Comparison of ENCODE assay signal across 22 cellular contexts in genomic region chr2:30456578-30456977, GRCh38. TPM values are rescaled to one million over a fixed set of nuclear protein-coding genes. Genes with fewer than 3 reads are reported as not detected.
DNase-seq lines count a peak whose midpoint lies in the region; ATAC-seq and TF ChIP-seq lines count a peak whose summit lies in the region.
"Had no signal": no experiment of that assay in that cellular context is flagged by ENCODE, and none has a peak within 500 bp of the region (broad histone marks: within the 10 kb centered on the region; RNA-seq: fewer than 3 reads in every experiment).

No MANE protein-coding gene starts in this region.

- no peak for TF ChIP-seq POLR2A in IMR-90 (IDR thresholded peaks at IDR 0.05; ENCODE audit: low read depth, low read length)

- peaks cover 3% of the 10 kb centered on the region for H3K9me1 ChIP-seq in IMR-90 (ENCODE audit: insufficient read depth, low read length)

- H4K20me1 ChIP-seq in IMR-90 (ENCODE audit: insufficient read depth, low read length) (no peaks in the 10 kb centered on the region), hepatocyte (ENCODE audit: insufficient read depth, poor library complexity, severe bottlenecking) (peaks cover 3% of the 10 kb centered on the region)

- peaks cover 52 to 76% of the 10 kb centered on the region in 2 experiments for H3K79me1 ChIP-seq in IMR-90 (ENCODE audit: low read depth in 1 of 2, low read length in 2 of 2)

- H3K4me3 ChIP-seq in IMR-90 (ENCODE audit: insufficient read depth, low read depth, low read length): no peak overlapping the region
- H3K4me3 ChIP-seq in hepatocyte: no peak overlapping the region

- CTCF ChIA-PET in IMR-90 (lab: Yijun Ruan, JAX): no interaction called here

- H3K18ac ChIP-seq in IMR-90 (ENCODE audit: low read depth, low read length): no peak overlapping the region; the same call in 1 of the 2 replicates

- no TSS peak for BruUV-seq in IMR-90 (replicated peaks; lab: Mats Ljungman, UMichigan)

- no peak overlapping the region for H3K9ac ChIP-seq in IMR-90 (ENCODE audit: low read depth, low read length)
- H3K9ac ChIP-seq: SK-N-SH had no signal

- intact Hi-C loops in IMR-90 (cut with micrococcal nuclease): no loop called here

- ATAC-seq in IMR-90 (ENCODE audit: low read depth) (no peak), GM19035 (IDR thresholded peaks at IDR 0.05; ENCODE audit: unreplicated experiment) (no peak), GM18858 (IDR thresholded peaks at IDR 0.05; ENCODE audit: unreplicated experiment) (no peak)
- ATAC-seq in stimulated activated effector memory CD8-positive, alpha-beta T cell treated with anti-CD3 and anti-CD28 coated beads, Interleukin-12 subunit alpha, Interleukin-12 subunit beta, amount 100 ng/mL, for 72 hours: no peak
- ATAC-seq: Panc1 had no signal

- H2BK5ac ChIP-seq in IMR-90 (ENCODE audit: low read depth, low read length, poor library complexity, severe bottlenecking): no peak overlapping the region

- no peak for TF ChIP-seq RAD21 in IMR-90 (IDR thresholded peaks at IDR 0.05; ENCODE audit: low read length)

- H3K4me2 ChIP-seq in IMR-90 (ENCODE audit: low read depth, low read length) (no peak overlapping the region), hepatocyte (peak overlapping the region; percentile 7)
- H3K4me2 ChIP-seq: SK-N-SH had no signal

- H3K4ac ChIP-seq in IMR-90 (ENCODE audit: low read depth, low read length): peak overlapping the region; percentile 27; the same call in 1 of the 2 replicates

- H3K4me1 ChIP-seq in IMR-90 (ENCODE audit: control insufficient read depth, insufficient read depth, low read length): peaks cover 14% of the 10 kb centered on the region
- peaks cover 14% of the 10 kb centered on the region for H3K4me1 ChIP-seq in hepatocyte (ENCODE audit: insufficient read depth)

- H3K9me3 Mint-ChIP-seq in activated naive CD8-positive, alpha-beta T cell (ENCODE audit: low read depth): peaks cover 4% of the 10 kb centered on the region
- no peaks in the 10 kb centered on the region for H3K9me3 Mint-ChIP-seq in activated naive CD8-positive, alpha-beta T cell treated with anti-CD3 and anti-CD28 coated beads for 36 hours
- H3K9me3 Mint-ChIP-seq in stimulated activated effector memory CD8-positive, alpha-beta T cell treated with anti-CD3 and anti-CD28 coated beads, Interleukin-12 subunit alpha, Interleukin-12 subunit beta, amount 100 ng/mL, for 72 hours: no peaks in the 10 kb centered on the region
- H3K9me3 Mint-ChIP-seq: CD8-positive, alpha-beta memory T cell; HFFc6 had no signal

- H3K27me3 Mint-ChIP-seq in activated naive CD8-positive, alpha-beta T cell: no peaks in the 10 kb centered on the region
- no peaks in the 10 kb centered on the region for H3K27me3 Mint-ChIP-seq in activated naive CD8-positive, alpha-beta T cell treated with anti-CD3 and anti-CD28 coated beads for 36 hours

- no peaks in the 10 kb centered on the region for H3K9me2 ChIP-seq in hepatocyte (replicated peaks; ENCODE audit: insufficient read depth)
- H3K9me2 ChIP-seq: SK-N-SH had no signal

- H2AK5ac ChIP-seq in IMR-90 (ENCODE audit: low read depth, low read length): no peak overlapping the region

- no peak for TF ChIP-seq CTCF in IMR-90 (conservative IDR thresholded peaks at IDR 0.05; ENCODE audit: low read depth, low read length)
- TF ChIP-seq CTCF in hepatocyte (IDR thresholded peaks at IDR 0.05; ENCODE audit: poor library complexity): no peak

- peaks cover 85% of the 10 kb centered on the region for H3K4me1 Mint-ChIP-seq in activated naive CD8-positive, alpha-beta T cell (ENCODE audit: low read depth)
- peaks cover 49% of the 10 kb centered on the region for H3K4me1 Mint-ChIP-seq in activated naive CD8-positive, alpha-beta T cell treated with anti-CD3 and anti-CD28 coated beads for 36 hours
- peaks cover 30% of the 10 kb centered on the region for H3K4me1 Mint-ChIP-seq in stimulated activated effector memory CD8-positive, alpha-beta T cell treated with anti-CD3 and anti-CD28 coated beads, Interleukin-12 subunit alpha, Interleukin-12 subunit beta, amount 100 ng/mL, for 72 hours

- H4K8ac ChIP-seq in IMR-90 (ENCODE audit: low read depth in 2 of 2, low read length in 2 of 2): no peak overlapping the region

- H3K23ac ChIP-seq in IMR-90 (ENCODE audit: low read depth, low read length): no peak overlapping the region

- H2BK15ac ChIP-seq in IMR-90 (ENCODE audit: low read depth, low read length): no peak overlapping the region

- no peak overlapping the region for H2AK9ac ChIP-seq in IMR-90 (replicated peaks; ENCODE audit: low read depth, low read length, poor library complexity)

- H4K91ac ChIP-seq in IMR-90 (ENCODE audit: insufficient read depth, low read depth, low read length): no peak overlapping the region

- no CpG with 5 or more reads among the region's 2 CpGs for WGBS in IMR-90 (ENCODE audit: extremely low coverage in 2 of 2, insufficient read length in 1 of 2), 2 experiments
- WGBS in hepatocyte (ENCODE audit: low lambda C conversion rate, missing lambda C conversion rate): 93% methylated on average over 2 of the region's 2 CpGs

- dilution Hi-C loops in IMR-90 (cut with HindIII; ENCODE audit: low sequenced_read_pairs, unreplicated experiment): no loop called here

- peak overlapping the region; percentile 21 for H2BK20ac ChIP-seq in IMR-90 (ENCODE audit: low read depth, low read length)

- H3K56ac ChIP-seq in IMR-90 (ENCODE audit: extremely low read depth, insufficient read depth, low read length): no peak overlapping the region

- peak overlapping the region; percentile 50; the same call in 1 of the 2 replicates for H4K5ac ChIP-seq in IMR-90 (ENCODE audit: low read depth, low read length)

- H3K27ac ChIP-seq in IMR-90 (ENCODE audit: insufficient read depth, low read length) (no peak overlapping the region), hepatocyte (peak overlapping the region; percentile 18)
- H3K27ac ChIP-seq: C4-2B, HL-60 had no signal

- H3K27ac Mint-ChIP-seq in activated naive CD8-positive, alpha-beta T cell: peak overlapping the region; percentile 43
- no peak overlapping the region for H3K27ac Mint-ChIP-seq in activated naive CD8-positive, alpha-beta T cell treated with anti-CD3 and anti-CD28 coated beads for 36 hours
- peak overlapping the region; percentile 46 for H3K27ac Mint-ChIP-seq in stimulated activated effector memory CD8-positive, alpha-beta T cell treated with anti-CD3 and anti-CD28 coated beads, Interleukin-12 subunit alpha, Interleukin-12 subunit beta, amount 100 ng/mL, for 72 hours
- H3K27ac Mint-ChIP-seq: HFFc6 had no signal

- H2AFZ ChIP-seq in IMR-90 (replicated peaks; ENCODE audit: low read length, poor library complexity) (no peak overlapping the region), hepatocyte (no peak overlapping the region)

- 0 out of 2 replicates have a peak overlapping the region, but pooled peaks have one; percentile 9 for H2BK120ac ChIP-seq in IMR-90 (ENCODE audit: low read depth, low read length)

- H3K14ac ChIP-seq in IMR-90 (replicated peaks; ENCODE audit: low read depth, low read length): 0 out of 2 replicates have a peak overlapping the region, but pooled peaks have one; percentile 30

- H3K79me2 ChIP-seq in hepatocyte: peaks cover 85% of the 10 kb centered on the region

- no peaks in the 10 kb centered on the region for H3K9me3 ChIP-seq in IMR-90 (ENCODE audit: control insufficient read depth, insufficient read depth, low read length)
- no peaks in the 10 kb centered on the region for H3K9me3 ChIP-seq in hepatocyte (ENCODE audit: low read depth)
- H3K9me3 ChIP-seq: SK-N-SH had no signal

- DNase-seq in activated naive CD8-positive, alpha-beta T cell treated with anti-CD3 and anti-CD28 coated beads for 36 hours: no peak
- DNase-seq in IMR-90: no peak
- DNase-seq in hepatocyte (ENCODE audit: low spot score): no peak
- no peak for DNase-seq in stimulated activated effector memory CD8-positive, alpha-beta T cell treated with anti-CD3 and anti-CD28 coated beads, Interleukin-12 subunit alpha, Interleukin-12 subunit beta, amount 100 ng/mL, for 72 hours (ENCODE audit: low spot score in 2 of 2)
- no peak for DNase-seq in OCI-M2 (lab: John Stamatoyannopoulos, UW; ENCODE audit: unreplicated experiment)
- DNase-seq: CD8-positive, alpha-beta memory T cell; H7; HFFc6; Karpas-422; NCI-H1105 treated with DMSO at 0.1 percent for 48 hours; NCI-H2029 treated with DMSO at 0.1 percent for 48 hours; NCI-H226; NCI-H510A treated with DMSO at 0.1 percent for 48 hours; NCI-H748 treated with DMSO at 0.1 percent for 48 hours; SIG-M5; SK-N-SH had no signal

- H3K36me3 ChIP-seq in IMR-90 (ENCODE audit: control insufficient read depth, insufficient read depth, low read length) (no peaks in the 10 kb centered on the region; the same call in 1 of the 2 replicates), hepatocyte (replicated peaks; ENCODE audit: insufficient read depth, low read depth) (no peaks in the 10 kb centered on the region)

- POLR2A ChIA-PET in IMR-90 (lab: Charles Lee; ENCODE audit: unreplicated experiment): no interaction called here

- H3K27me3 ChIP-seq in IMR-90 (ENCODE audit: control insufficient read depth, insufficient read depth, low read length) (no peaks in the 10 kb centered on the region), hepatocyte (no peaks in the 10 kb centered on the region)

- peaks cover 6% of the 10 kb centered on the region for H3K36me3 Mint-ChIP-seq in activated naive CD8-positive, alpha-beta T cell
- peaks cover 13% of the 10 kb centered on the region for H3K36me3 Mint-ChIP-seq in activated naive CD8-positive, alpha-beta T cell treated with anti-CD3 and anti-CD28 coated beads for 36 hours
- H3K36me3 Mint-ChIP-seq in stimulated activated effector memory CD8-positive, alpha-beta T cell treated with anti-CD3 and anti-CD28 coated beads, Interleukin-12 subunit alpha, Interleukin-12 subunit beta, amount 100 ng/mL, for 72 hours: no peaks in the 10 kb centered on the region

- no peak overlapping the region for H3K4me3 Mint-ChIP-seq in activated naive CD8-positive, alpha-beta T cell
- no peak overlapping the region for H3K4me3 Mint-ChIP-seq in activated naive CD8-positive, alpha-beta T cell treated with anti-CD3 and anti-CD28 coated beads for 36 hours
- no peak overlapping the region for H3K4me3 Mint-ChIP-seq in stimulated activated effector memory CD8-positive, alpha-beta T cell treated with anti-CD3 and anti-CD28 coated beads, Interleukin-12 subunit alpha, Interleukin-12 subunit beta, amount 100 ng/mL, for 72 hours
- H3K4me3 Mint-ChIP-seq: CD8-positive, alpha-beta memory T cell; HFFc6 had no signal

- in situ Hi-C loops in IMR-90 (cut with MboI; ENCODE audit: low sequenced_read_pairs): no loop called here

TF ChIP-seq in IMR-90, 13 proteins besides CTCF, POLR2A, EP300 and RAD21 (continues in another document):
- no peak for TF ChIP-seq MAZ (IDR thresholded peaks at IDR 0.05; ENCODE audit: borderline replicate concordance, low read depth, low read length)
- TF ChIP-seq CEBPB (IDR thresholded peaks at IDR 0.05; ENCODE audit: low read depth, low read length): no peak

RNA-seq across cellular contexts. Expression of gene LCLAT1, which starts 9.5 kb away (rescaled TPM):
- 10 to 100 TPM; 26.6 to 31.5 TPM for total RNA-seq in activated naive CD8-positive, alpha-beta T cell treated with anti-CD3 and anti-CD28 coated beads for 36 hours
- total RNA-seq in IMR-90 (2012; rRNA removed) (11.5 and 18.3 TPM in 2 replicates), hepatocyte (13.6 and 15.4 TPM in 2 replicates)
- polyA plus RNA-seq in IMR-90 (2012; rRNA removed) (6.9 and 7.5 TPM in 2 replicates), hepatocyte (9.8 and 10.1 TPM in 2 replicates)
- polyA plus RNA-seq in IMR-90 (2012; cell fraction: cytosol; rRNA removed): 2.3 and 4.8 TPM in 2 replicates
- 1.3 and 5.4 TPM in 2 replicates for polyA plus RNA-seq in IMR-90 (2012; cell fraction: nucleus; rRNA removed; ENCODE audit: low replicate concordance)
